In genomic region chr2:181116251-181116650, GRCh38 we compare ENCODE assay signal across 28 cellular contexts.
"Had no signal": no experiment of that assay in that cellular context is flagged by ENCODE, and none has a peak within 500 bp of the region (broad histone marks: within the 10 kb centered on the region; RNA-seq: fewer than 3 reads in every experiment).

No MANE protein-coding gene starts in this region.

- H3K27me3 ChIP-seq: brain microvascular endothelial cell, esophagus squamous epithelium, gastroesophageal sphincter had no signal

- H3K27ac ChIP-seq: brain microvascular endothelial cell, esophagus squamous epithelium, gastroesophageal sphincter had no signal

- H3K36me3 ChIP-seq: brain microvascular endothelial cell, esophagus squamous epithelium, gastroesophageal sphincter had no signal

- DNase-seq: activated CD4-positive, alpha-beta memory T cell treated with anti-CD3 and anti-CD28 coated beads for 36 hours; activated CD4-positive, alpha-beta T cell treated with anti-CD3 and anti-CD28 coated beads for 48 hours; activated CD4-positive, CD25-positive, alpha-beta regulatory T cell; activated CD8-positive, alpha-beta memory T cell treated with anti-CD3 and anti-CD28 coated beads, Interleukin-2, amount 10 ng/mL, durations not matched to agents 7 days and 5 days; activated CD8-positive, alpha-beta memory T cell treated with anti-CD3 and anti-CD28 coated beads, Interleukin-2, amount 50 U/mL, for 4 hours; activated CD8-positive, alpha-beta T cell treated with anti-CD3 and anti-CD28 coated beads, Interleukin-2, amount 10 ng/mL, durations not matched to agents 7 days and 5 days; activated effector memory CD4-positive, alpha-beta T cell treated with Interleukin-2 at 50 U/mL for 16 hours; activated gamma-delta T cell treated with Interleukin-2 at 50 U/mL for 16 hours; activated naive CD4-positive, alpha-beta T cell treated with anti-CD3 and anti-CD28 coated beads, Interleukin-2, amount 50 U/mL, for 16 hours; activated naive CD4-positive, alpha-beta T cell treated with Interleukin-2 at 50 U/mL for 16 hours; activated T-cell treated with anti-CD3 and anti-CD28 coated beads, Interleukin-2, amount 50 U/mL, for 1 hour; amniotic stem cell; anterior cingulate cortex; brain microvascular endothelial cell; cortex of kidney; dermis blood vessel endothelial cell; effector CD4-positive, alpha-beta T cell; effector memory CD8-positive, alpha-beta T cell; esophagus squamous epithelium; foreskin melanocyte; head of caudate nucleus; T-helper 1 cell; T-helper 17 cell; T1000 had no signal

- H3K4me3 ChIP-seq: esophagus squamous epithelium, gastroesophageal sphincter had no signal

- FAIRE-seq: astrocyte, bronchial epithelial cell had no signal

- H3K9me3 ChIP-seq: esophagus squamous epithelium, gastroesophageal sphincter had no signal

- H3K4me1 ChIP-seq: esophagus squamous epithelium, gastroesophageal sphincter had no signal

- ATAC-seq: activated CD8-positive, alpha-beta memory T cell treated with anti-CD3 and anti-CD28 coated beads, Interleukin-2, amount 10 ng/mL, durations not matched to agents 7 days and 5 days; activated CD8-positive, alpha-beta T cell treated with anti-CD3 and anti-CD28 coated beads, Interleukin-2, amount 10 ng/mL, durations not matched to agents 7 days and 5 days; activated T-helper 17 cell treated with anti-CD3 and anti-CD28 coated beads, Interleukin-2, amount 50 U/mL, for 72 hours; effector memory CD8-positive, alpha-beta T cell; gastroesophageal sphincter; T-helper 17 cell had no signal
